In the genomic region with DNA sequence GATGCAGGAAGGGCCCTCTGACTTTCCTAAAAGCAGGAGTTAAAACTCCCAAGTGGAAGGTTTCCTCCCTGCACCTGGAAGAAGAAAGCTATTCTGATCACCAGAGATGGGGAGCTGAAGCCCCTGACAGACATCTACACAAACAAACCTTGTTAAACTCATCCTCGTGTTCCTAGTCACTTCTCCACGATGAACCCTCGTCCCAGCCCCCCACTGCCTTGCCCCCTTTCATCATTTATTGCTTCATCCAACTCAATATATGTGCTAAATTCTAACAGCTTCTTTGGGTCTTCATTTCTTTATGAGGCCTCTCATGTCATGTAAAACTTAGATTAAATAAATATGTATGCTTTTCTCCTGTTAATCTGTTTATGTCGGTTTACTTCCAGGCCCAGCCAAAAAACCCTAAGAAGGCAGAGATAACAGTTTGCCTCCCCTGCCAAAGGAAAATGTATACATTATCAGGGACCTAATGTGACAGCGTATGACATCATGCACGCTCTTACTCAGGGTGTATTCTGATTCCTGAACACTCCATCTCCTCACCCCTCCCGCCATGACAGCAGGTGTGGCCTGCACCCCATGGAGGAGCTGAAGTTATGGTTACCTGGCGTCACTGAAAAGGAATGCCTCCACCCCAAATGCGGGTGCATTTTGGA, we compare ENCODE assay signal across 17 cellular contexts.
"Had no signal": no experiment of that assay in that cellular context is flagged by ENCODE, and none has a peak within 500 bp of the region (broad histone marks: within the 10 kb centered on the region; RNA-seq: fewer than 3 reads in every experiment).

No MANE protein-coding gene starts in this region.

- H3K27ac Mint-ChIP-seq: endodermal cell; naive thymus-derived CD4-positive, alpha-beta T cell; stimulated activated memory B cell treated with anti-CD40 and anti-IgM and Interleukin-4, amounts not matched to agents 10 μg/mL and 1 μg/mL and 100 μg/mL, for 72 hours; stimulated activated naive CD8-positive, alpha-beta T cell treated with anti-CD3 and anti-CD28 coated beads, Interleukin-15, Interleukin-2, amounts not matched to agents 100 ng/mL and 50 ng/mL, for 24 hours had no signal

- DNase-seq: colonic mucosa; effector CD4-positive, alpha-beta T cell; endodermal cell; foreskin melanocyte; naive thymus-derived CD4-positive, alpha-beta T cell; psoas muscle; retina; spleen; stimulated activated CD4-positive, alpha-beta T cell treated with anti-CD3 and anti-CD28 coated beads, Interleukin-15, amount 100 ng/mL, for 24 hours; stimulated activated CD4-positive, alpha-beta T cell treated with anti-CD3 and anti-CD28 coated beads, Interleukin-1b, Interleukin-23, amount 100 ng/mL, for 48 hours; stimulated activated CD4-positive, alpha-beta T cell treated with anti-CD3 and anti-CD28 coated beads, Interleukin-4, amount 100 ng/mL, for 24 hours; tibial artery had no signal

- H3K36me3 ChIP-seq: colonic mucosa had no signal

- H2AFZ ChIP-seq: hepatocyte, parathyroid adenoma had no signal

- H3K4me2 ChIP-seq: hepatocyte had no signal

- H3K4me3 Mint-ChIP-seq: endodermal cell; naive thymus-derived CD4-positive, alpha-beta T cell; stimulated activated memory B cell treated with anti-CD40 and anti-IgM and Interleukin-4, amounts not matched to agents 10 μg/mL and 1 μg/mL and 100 μg/mL, for 72 hours; stimulated activated naive CD8-positive, alpha-beta T cell treated with anti-CD3 and anti-CD28 coated beads, Interleukin-15, Interleukin-2, amounts not matched to agents 100 ng/mL and 50 ng/mL, for 24 hours had no signal

- H3K27me3 Mint-ChIP-seq: naive thymus-derived CD4-positive, alpha-beta T cell; stimulated activated memory B cell treated with anti-CD40 and anti-IgM and Interleukin-4, amounts not matched to agents 10 μg/mL and 1 μg/mL and 100 μg/mL, for 72 hours; stimulated activated naive CD8-positive, alpha-beta T cell treated with anti-CD3 and anti-CD28 coated beads, Interleukin-15, Interleukin-2, amounts not matched to agents 100 ng/mL and 50 ng/mL, for 24 hours had no signal

- H3K4me3 ChIP-seq: colonic mucosa, hepatocyte, psoas muscle, spleen, tibial artery had no signal

- H3K27ac ChIP-seq: colonic mucosa, hepatocyte, parathyroid adenoma, psoas muscle, spleen, tibial artery had no signal

- H3K9me3 Mint-ChIP-seq: endodermal cell; stimulated activated memory B cell treated with anti-CD40 and anti-IgM and Interleukin-4, amounts not matched to agents 10 μg/mL and 1 μg/mL and 100 μg/mL, for 72 hours; stimulated activated naive CD8-positive, alpha-beta T cell treated with anti-CD3 and anti-CD28 coated beads, Interleukin-15, Interleukin-2, amounts not matched to agents 100 ng/mL and 50 ng/mL, for 24 hours had no signal

- H3K27me3 ChIP-seq: colonic mucosa, hepatocyte, spleen, tibial artery had no signal

- H3K4me1 ChIP-seq: colonic mucosa, parathyroid adenoma, psoas muscle, spleen, tibial artery had no signal

- H3K79me2 ChIP-seq: hepatocyte, parathyroid adenoma had no signal

- H3K4me1 Mint-ChIP-seq: naive thymus-derived CD4-positive, alpha-beta T cell had no signal

- ATAC-seq: naive thymus-derived CD4-positive, alpha-beta T cell; psoas muscle; sciatic nerve; stimulated activated memory B cell treated with anti-CD40 and anti-IgM and Interleukin-4, amounts not matched to agents 10 μg/mL and 1 μg/mL and 100 μg/mL, for 72 hours had no signal
